In the genomic region with DNA sequence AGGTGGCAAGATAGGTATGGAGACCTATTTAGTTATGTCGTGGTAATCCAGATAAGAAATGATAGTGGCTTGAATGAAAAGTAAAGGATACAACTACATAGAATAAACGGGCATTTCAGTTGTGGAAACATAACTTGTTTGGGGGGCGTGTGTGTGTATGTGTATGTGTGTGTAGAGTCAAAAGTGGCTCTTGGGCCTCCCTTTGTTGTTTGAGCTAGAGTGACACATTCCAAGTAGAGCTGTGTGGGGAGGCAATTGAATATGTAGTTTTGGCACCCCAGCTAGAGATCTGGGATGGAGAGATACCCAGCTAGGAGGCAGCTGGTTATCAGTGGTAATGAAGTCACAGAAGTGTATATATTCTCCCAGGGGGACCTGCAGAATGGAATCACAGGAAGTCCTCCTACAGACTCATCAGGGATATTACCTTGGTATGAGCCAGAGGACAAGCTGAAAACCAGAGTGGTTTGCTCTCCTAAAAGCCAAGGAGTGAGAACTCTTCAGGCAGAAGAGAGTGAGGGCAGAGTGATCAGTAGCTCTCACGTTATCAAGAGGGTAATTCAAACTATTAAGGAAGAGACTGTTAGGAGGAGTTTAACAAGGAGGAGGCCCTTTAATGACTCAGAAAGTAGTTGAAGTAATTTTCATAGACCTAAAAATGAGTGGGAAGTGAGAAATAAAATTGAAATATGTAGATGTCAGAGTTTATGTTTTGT, we compare ENCODE assay signal across 1 cellular context.
TF ChIP-seq lines count a peak whose summit lies in the region.

No MANE protein-coding gene starts in this region.

TF ChIP-seq in WTC11, 78 proteins besides CTCF, POLR2A, EP300 and RAD21 (continued from another document):
- TF ChIP-seq, protein P1, sequence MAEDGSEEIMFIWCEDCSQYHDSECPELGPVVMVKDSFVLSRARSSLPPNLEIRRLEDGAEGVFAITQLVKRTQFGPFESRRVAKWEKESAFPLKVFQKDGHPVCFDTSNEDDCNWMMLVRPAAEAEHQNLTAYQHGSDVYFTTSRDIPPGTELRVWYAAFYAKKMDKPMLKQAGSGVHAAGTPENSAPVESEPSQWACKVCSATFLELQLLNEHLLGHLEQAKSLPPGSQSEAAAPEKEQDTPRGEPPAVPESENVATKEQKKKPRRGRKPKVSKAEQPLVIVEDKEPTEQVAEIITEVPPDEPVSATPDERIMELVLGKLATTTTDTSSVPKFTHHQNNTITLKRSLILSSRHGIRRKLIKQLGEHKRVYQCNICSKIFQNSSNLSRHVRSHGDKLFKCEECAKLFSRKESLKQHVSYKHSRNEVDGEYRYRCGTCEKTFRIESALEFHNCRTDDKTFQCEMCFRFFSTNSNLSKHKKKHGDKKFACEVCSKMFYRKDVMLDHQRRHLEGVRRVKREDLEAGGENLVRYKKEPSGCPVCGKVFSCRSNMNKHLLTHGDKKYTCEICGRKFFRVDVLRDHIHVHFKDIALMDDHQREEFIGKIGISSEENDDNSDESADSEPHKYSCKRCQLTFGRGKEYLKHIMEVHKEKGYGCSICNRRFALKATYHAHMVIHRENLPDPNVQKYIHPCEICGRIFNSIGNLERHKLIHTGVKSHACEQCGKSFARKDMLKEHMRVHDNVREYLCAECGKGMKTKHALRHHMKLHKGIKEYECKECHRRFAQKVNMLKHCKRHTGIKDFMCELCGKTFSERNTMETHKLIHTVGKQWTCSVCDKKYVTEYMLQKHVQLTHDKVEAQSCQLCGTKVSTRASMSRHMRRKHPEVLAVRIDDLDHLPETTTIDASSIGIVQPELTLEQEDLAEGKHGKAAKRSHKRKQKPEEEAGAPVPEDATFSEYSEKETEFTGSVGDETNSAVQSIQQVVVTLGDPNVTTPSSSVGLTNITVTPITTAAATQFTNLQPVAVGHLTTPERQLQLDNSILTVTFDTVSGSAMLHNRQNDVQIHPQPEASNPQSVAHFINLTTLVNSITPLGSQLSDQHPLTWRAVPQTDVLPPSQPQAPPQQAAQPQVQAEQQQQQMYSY (CRISPR knock-in tag; IDR thresholded peaks at IDR 0.05): no peak
- TF ChIP-seq ZNF416 (CRISPR knock-in tag; IDR thresholded peaks at IDR 0.05): no peak
